Comparison of ENCODE assay signal across 8 cellular contexts in the genomic region with DNA sequence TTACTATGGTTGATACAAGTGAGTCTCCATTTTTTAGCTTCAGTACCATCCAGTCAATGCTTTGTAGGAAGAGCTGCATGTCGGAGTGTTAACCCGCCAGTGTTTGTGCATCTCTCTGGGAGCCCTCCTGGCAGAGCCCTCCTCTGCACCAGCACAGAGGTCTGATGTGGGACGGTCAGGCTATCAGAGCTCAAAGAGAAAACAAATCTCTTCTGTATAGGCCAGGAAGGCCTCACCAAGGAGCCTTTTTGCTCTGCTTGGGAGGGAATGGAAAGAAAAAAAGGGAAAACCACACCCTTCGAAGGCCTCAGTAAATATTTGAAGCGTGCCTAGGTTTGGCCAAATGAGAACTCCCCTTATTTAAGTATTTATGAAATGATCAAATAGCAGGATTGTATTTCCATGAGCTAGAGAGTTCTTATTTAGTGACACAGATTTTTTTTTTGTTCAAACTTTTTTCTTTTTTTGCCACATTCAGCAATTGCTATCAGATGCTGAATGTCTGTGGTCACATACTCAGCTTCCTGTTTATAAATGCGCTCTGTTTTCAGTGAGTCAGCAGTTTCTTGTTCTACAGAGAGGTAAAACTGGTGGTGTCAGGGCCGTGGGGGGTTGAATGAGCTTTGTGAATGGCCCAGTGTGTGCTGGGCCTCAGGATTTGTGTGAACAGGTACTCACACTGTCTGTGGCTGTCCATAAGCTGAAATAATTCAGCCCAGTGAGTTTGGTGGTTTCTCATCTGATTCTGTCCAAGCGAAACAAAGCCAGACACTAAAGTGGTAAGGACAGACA.
DNase-seq lines count a peak whose midpoint lies in the region; ATAC-seq, FAIRE-seq and TF ChIP-seq lines count a peak whose summit lies in the region.

No MANE protein-coding gene starts in this region.

- no peaks in the 10 kb centered on the region for H4K20me1 ChIP-seq in H9 (ENCODE audit: control insufficient read depth, insufficient read depth, insufficient read length)

- H3K79me1 ChIP-seq in H9 (ENCODE audit: insufficient read depth, low read depth, low read length, poor library complexity, severe bottlenecking): no peaks in the 10 kb centered on the region

- intact Hi-C loops in pancreas (cut with DNase I): no loop called here

- TF ChIP-seq CTCF in H9 (conservative IDR thresholded peaks at IDR 0.05) (no peak), NB4 (IDR thresholded peaks at IDR 0.05; ENCODE audit: low read depth, low read length) (no peak), pancreas (IDR thresholded peaks at IDR 0.05) (no peak)

- no peak overlapping the region for H4K8ac ChIP-seq in H9 (replicated peaks; ENCODE audit: insufficient read length, low read depth, low read length)

- no peak for FAIRE-seq in pancreas (lab: Jason Lieb, UNC)

- H3K4ac ChIP-seq in H9 (ENCODE audit: low read depth, low read length): no peak overlapping the region

- H3K56ac ChIP-seq in H9 (ENCODE audit: insufficient read length, low read depth, low read length): no peak overlapping the region

- H2AFZ ChIP-seq in H9 (ENCODE audit: low read length): peak overlapping the region; percentile 32

- no peak overlapping the region for H2BK15ac ChIP-seq in H9 (ENCODE audit: low read depth, low read length)

- H4K91ac ChIP-seq in H9 (ENCODE audit: insufficient read length, low read depth, low read length): no peak overlapping the region

- no peak overlapping the region for H3T11ph ChIP-seq in H9 (ENCODE audit: low read length)

- H3K23ac ChIP-seq in H9 (ENCODE audit: insufficient read length, low read depth, low read length): no peak overlapping the region

- no peaks in the 10 kb centered on the region for H3K36me3 ChIP-seq in pancreas

- no peaks in the 10 kb centered on the region for H3K9me3 Mint-ChIP-seq in H9
- no peaks in the 10 kb centered on the region for H3K9me3 Mint-ChIP-seq in activated T-cell treated with anti-CD3 and anti-CD28 coated beads, Interleukin-2, amount 50 U/mL, for 4 hours

- H3K4me1 Mint-ChIP-seq in H9: peaks cover 12 to 19% of the 10 kb centered on the region in 2 experiments
- peaks cover 27% of the 10 kb centered on the region for H3K4me1 Mint-ChIP-seq in activated T-cell treated with anti-CD3 and anti-CD28 coated beads, Interleukin-2, amount 50 U/mL, for 4 hours (ENCODE audit: low read depth)

- H3K36me3 Mint-ChIP-seq in H9 (ENCODE audit: insufficient read depth in 1 of 3, low read depth in 3 of 3): no peaks in the 10 kb centered on the region
- H3K36me3 Mint-ChIP-seq in activated T-cell treated with anti-CD3 and anti-CD28 coated beads, Interleukin-2, amount 50 U/mL, for 4 hours (ENCODE audit: insufficient read depth): no peaks in the 10 kb centered on the region

- H3K27ac ChIP-seq in H9 (ENCODE audit: insufficient read length, low read depth, low read length) (no peak overlapping the region), pancreas (peak overlapping the region in 2 of 4 donors; percentile 37 to 61)

- H2AK5ac ChIP-seq in H9 (ENCODE audit: insufficient read length, low read length): no peak overlapping the region

- H3K27ac Mint-ChIP-seq in H9: peak overlapping the region; percentile 48 to 95 (median 58); a peak in 5 of 7 replicates

- no peak overlapping the region for H4K5ac ChIP-seq in H9 (ENCODE audit: insufficient read length, low read depth, low read length)

- H2BK120ac ChIP-seq in H9 (ENCODE audit: low read depth, low read length, poor library complexity, severe bottlenecking): no peak overlapping the region

- H3K4me1 ChIP-seq in H9 (ENCODE audit: insufficient read depth, low read length) (no peaks in the 10 kb centered on the region), pancreas (peaks cover 0 to 4% (median 0%) of the 10 kb centered on the region in 3 donors)

- no peak overlapping the region for H3K4me3 Mint-ChIP-seq in H9
- H3K4me3 Mint-ChIP-seq in activated T-cell treated with anti-CD3 and anti-CD28 coated beads, Interleukin-2, amount 50 U/mL, for 4 hours: peak overlapping the region; percentile 14

- H3K9me3 ChIP-seq in H9 (ENCODE audit: control insufficient read depth, low read depth, low read length) (no peaks in the 10 kb centered on the region), pancreas (no peaks in the 10 kb centered on the region)

- no CpG with 5 or more reads among the region's 8 CpGs for WGBS in H9 (ENCODE audit: extremely low coverage, insufficient read length, low lambda C conversion rate)
- WGBS in pancreas, 2 donors: 74 to 80% methylated on average over 8 of the region's 8 CpGs

- H3K27me3 ChIP-seq in H9 (ENCODE audit: insufficient read depth, low read length) (no peaks in the 10 kb centered on the region), pancreas (no peaks in the 10 kb centered on the region)

- no peak overlapping the region for H2BK12ac ChIP-seq in H9 (ENCODE audit: insufficient read length, low read depth, low read length)

- DNase-seq in EH (ENCODE audit: low read depth): peak; percentile 98
- no peak for DNase-seq in H9
- peak; percentile 80 for DNase-seq in NB4 (ENCODE audit: low read depth)
- peak; percentile 14 for DNase-seq in activated T-cell treated with anti-CD3 and anti-CD28 coated beads, Interleukin-2, amount 50 U/mL, for 4 hours
- peak; percentile 100 for DNase-seq in fibroblast of peridontal ligament (ENCODE audit: extremely low read depth)
- peak in 1 of 6 donors; percentile 32 for DNase-seq in pancreas
- DNase-seq in cerebellar cortex (ENCODE audit: low spot score): no peak
- DNase-seq in DMS79 (lab: John Stamatoyannopoulos, UW): no peak

- no peak overlapping the region for H2BK5ac ChIP-seq in H9 (ENCODE audit: insufficient read length, low read length)

- TF ChIP-seq POLR2A in NB4 (IDR thresholded peaks at IDR 0.05; ENCODE audit: extremely low read depth, insufficient read length): no peak

- H3K18ac ChIP-seq in H9 (ENCODE audit: insufficient read length, low read depth, low read length): no peak overlapping the region

- no peaks in the 10 kb centered on the region for H3K79me2 ChIP-seq in H9 (ENCODE audit: insufficient read depth, low read length)

- H3K4me3 ChIP-seq in NB4 (ENCODE audit: low read depth, low read length) (no peak overlapping the region), pancreas (no peak overlapping the region)

- H3K4me2 ChIP-seq in H9 (ENCODE audit: insufficient read depth, insufficient read length, low read length): no peak overlapping the region

- no peak overlapping the region for H2BK20ac ChIP-seq in H9 (ENCODE audit: low read depth, low read length, poor library complexity, severe bottlenecking)

- no peak overlapping the region for H3K14ac ChIP-seq in H9 (ENCODE audit: insufficient read depth, low read length)

- H3K27me3 Mint-ChIP-seq in H9 (ENCODE audit: low read depth): peaks cover 3% of the 10 kb centered on the region
- H3K27me3 Mint-ChIP-seq in activated T-cell treated with anti-CD3 and anti-CD28 coated beads, Interleukin-2, amount 50 U/mL, for 4 hours (ENCODE audit: low read depth): no peaks in the 10 kb centered on the region

- ATAC-seq in activated T-cell treated with anti-CD3 and anti-CD28 coated beads, Interleukin-2, amount 50 U/mL, for 4 hours: peak; percentile 89 to 96
- peak in 3 of 4 donors; percentile 68 to 84 (median 75) for ATAC-seq in pancreas

- H3K23me2 ChIP-seq in H9 (ENCODE audit: insufficient read length, low read depth, low read length, poor library complexity, severe bottlenecking): no peaks in the 10 kb centered on the region

- no peak overlapping the region for H3K9ac ChIP-seq in H9 (ENCODE audit: extremely low read depth, insufficient read length, low read length)

Comparison
In these comparisons a context has a peak if more than half of its experiments do, and no peak if none do; other contexts are left out.
1. DNase-seq: peak in EH (single experiment), NB4 (single experiment), activated T-cell treated with anti-CD3 and anti-CD28 coated beads, Interleukin-2, amount 50 U/mL, for 4 hours (single experiment) and fibroblast of peridontal ligament (single experiment); none in H9 (single experiment), cerebellar cortex (single experiment) and DMS79 (single experiment).